Comparison of ENCODE assay signal across 9 cellular contexts in genomic region chr10:86970887-86971145, GRCh38. TPM values are rescaled to one million over a fixed set of nuclear protein-coding genes. Genes with fewer than 3 reads are reported as not detected.
A peak's percentile ranks its signal among the peaks of the same experiment; 100 is the strongest.
DNase-seq lines count a peak whose midpoint lies in the region; ATAC-seq, FAIRE-seq and TF ChIP-seq lines count a peak whose summit lies in the region.
"Had no signal": no experiment of that assay in that cellular context is flagged by ENCODE, and none has a peak within 500 bp of the region (broad histone marks: within the 10 kb centered on the region; RNA-seq: fewer than 3 reads in every experiment).

No MANE protein-coding gene starts in this region.

- ATAC-seq in HG02870 (IDR thresholded peaks at IDR 0.05; ENCODE audit: unreplicated experiment), result no peak

- H3K4me2 ChIP-seq in BLaER1 treated with 17β-estradiol and CSF1 and Interleukin-3, amounts not matched to agents 10 nM and 100 nM, result peak overlapping the region; percentile 72 to 95 (median 86)
- H3K4me2 ChIP-seq in OCI-LY1 (ENCODE audit: low read length) (peak overlapping the region; percentile 86), endothelial cell of umbilical vein (ENCODE audit: insufficient read depth, low read length) (peak overlapping the region; percentile 74)

- FAIRE-seq in endothelial cell of umbilical vein (lab: Jason Lieb, UNC), result no peak

- TF ChIP-seq POLR2A in endothelial cell of umbilical vein (IDR thresholded peaks at IDR 0.05; ENCODE audit: low read depth, low read length), result peak; percentile 68

- intact Hi-C loops in endothelial cell of umbilical vein (cut with micrococcal nuclease), result loop anchor here (2.0 to 5.0 kb wide), 3 partner anchors 14 to 691 kb away; partner anchors contain the start of genes GLUD1, MMRN2 and SHLD2

- BruUV-seq in endothelial cell of umbilical vein (replicated peaks; lab: Mats Ljungman, UMichigan), result TSS peak; percentile 56

- H3K9me2 ChIP-seq in OCI-LY1 (ENCODE audit: low read depth, low read length), result no peaks in the 10 kb centered on the region

- POLR2A ChIA-PET in endothelial cell of umbilical vein (lab: Charles Lee), result no interaction called here

- DNase-seq in endothelial cell of umbilical vein (ENCODE audit: low read depth, low spot score) (no peak), BE2C (no peak), activated gamma-delta T cell treated with Interleukin-2 at 50 U/mL for 16 hours (no peak), NCI-H146 treated with DMSO at 0.1 percent for 48 hours (lab: John Stamatoyannopoulos, UW; ENCODE audit: unreplicated experiment) (no peak)

- no peaks in the 10 kb centered on the region for H3K36me3 ChIP-seq in BLaER1 treated with 17β-estradiol and CSF1 and Interleukin-3, amounts not matched to agents 10 nM and 100 nM
- H3K36me3 ChIP-seq in OCI-LY1 (ENCODE audit: insufficient read depth, low read length) (no peaks in the 10 kb centered on the region), endothelial cell of umbilical vein (ENCODE audit: control insufficient read depth in 2 of 2, extremely low read depth in 1 of 2, insufficient read depth in 2 of 2, low read length in 2 of 2) (no peaks in the 10 kb centered on the region), BE2C (no peaks in the 10 kb centered on the region)

- no peaks in the 10 kb centered on the region for H3F3A ChIP-seq in OCI-LY1 (ENCODE audit: insufficient read depth, low read length)

- no peaks in the 10 kb centered on the region for H3K9me1 ChIP-seq in endothelial cell of umbilical vein (replicated peaks; ENCODE audit: control insufficient read depth, extremely low read depth, insufficient read depth, low read length)

- peaks cover 13% of the 10 kb centered on the region for H3K27me3 Mint-ChIP-seq in nephron (ENCODE audit: low read depth)

- H3K36me3 Mint-ChIP-seq in nephron (ENCODE audit: low read depth), result no peaks in the 10 kb centered on the region

- H4K20me1 ChIP-seq in BLaER1 treated with 17β-estradiol and CSF1 and Interleukin-3, amounts not matched to agents 10 nM and 100 nM, result no peaks in the 10 kb centered on the region
- H4K20me1 ChIP-seq in OCI-LY1 (ENCODE audit: insufficient read depth, low read length) (no peaks in the 10 kb centered on the region), endothelial cell of umbilical vein (replicated peaks; ENCODE audit: control insufficient read depth, extremely low read depth, insufficient read depth, low read length) (no peaks in the 10 kb centered on the region)

- H3K27ac Mint-ChIP-seq in nephron, result peak overlapping the region; percentile 80 to 95 (median 91)

- TF ChIP-seq CTCF in OCI-LY1 (IDR thresholded peaks at IDR 0.05; ENCODE audit: low read length) (no peak), endothelial cell of umbilical vein (IDR thresholded peaks at IDR 0.05; ENCODE audit: extremely low read depth in 1 of 2, insufficient read depth in 1 of 2, low read depth in 1 of 2, low read length in 2 of 2) (no peak), nephron (IDR thresholded peaks at IDR 0.05; ENCODE audit: unreplicated experiment in 3 of 3) (no peak), BE2C (IDR thresholded peaks at IDR 0.05; ENCODE audit: low read depth, low read length) (no peak)

- H3K4me1 Mint-ChIP-seq in nephron, result peaks cover 40% of the 10 kb centered on the region

- CTCF ChIA-PET in endothelial cell of umbilical vein (lab: Charles Lee), result interaction anchor here (0.6 to 6.4 kb wide), 4 partner anchors 10 to 122 kb away, joined by 3 to 110 read pairs (median 14); partner anchors contain the start of genes MMRN2 and SNCG

- peak overlapping the region; percentile 50 to 70 (median 59) for H3K4me3 ChIP-seq in BLaER1 treated with 17β-estradiol and CSF1 and Interleukin-3, amounts not matched to agents 10 nM and 100 nM
- H3K4me3 ChIP-seq in OCI-LY1 (ENCODE audit: low read depth, low read length, poor library complexity, severe bottlenecking) (peak overlapping the region; percentile 75), endothelial cell of umbilical vein (replicated peaks in 1 of 3; ENCODE audit: insufficient read depth in 1 of 3, low read depth in 1 of 3, low read length in 3 of 3) (peak overlapping the region; percentile 26 to 48 (median 47)), BE2C (ENCODE audit: low read depth, low read length) (no peak overlapping the region)

- peaks cover 0 to 8% (median 0%) of the 10 kb centered on the region in 11 experiments; a peak in 2 of 22 replicates for H3K9me3 ChIP-seq in BLaER1 treated with 17β-estradiol and CSF1 and Interleukin-3, amounts not matched to agents 10 nM and 100 nM (replicated peaks in 1 of 11)
- H3K9me3 ChIP-seq in OCI-LY1 (ENCODE audit: low read length) (no peaks in the 10 kb centered on the region), endothelial cell of umbilical vein (replicated peaks; ENCODE audit: control insufficient read depth, insufficient read depth, low read length) (no peaks in the 10 kb centered on the region), BE2C (no peaks in the 10 kb centered on the region)

- dilution Hi-C loops in endothelial cell of umbilical vein (cut with MboI; ENCODE audit: extremely low pct_ligation_motif_present, low sequenced_read_pairs), result no loop called here

- H2AFZ ChIP-seq in OCI-LY1 (ENCODE audit: low read length) (peak overlapping the region; percentile 44; the same call in 1 of the 2 replicates), endothelial cell of umbilical vein (ENCODE audit: low read depth, low read length) (peak overlapping the region; percentile 76)

- peaks cover 17 to 62% (median 36%) of the 10 kb centered on the region in 10 experiments for H3K4me1 ChIP-seq in BLaER1 treated with 17β-estradiol and CSF1 and Interleukin-3, amounts not matched to agents 10 nM and 100 nM
- H3K4me1 ChIP-seq in OCI-LY1 (ENCODE audit: insufficient read depth, low read length, severe bottlenecking) (peaks cover 26% of the 10 kb centered on the region), endothelial cell of umbilical vein (ENCODE audit: control insufficient read depth, extremely low read depth, insufficient read depth, low read length) (peaks cover 54% of the 10 kb centered on the region), BE2C (peaks cover 7% of the 10 kb centered on the region)

- peak overlapping the region; percentile 86 to 94 (median 91) for H3K4me3 Mint-ChIP-seq in nephron

- H3K79me2 ChIP-seq in OCI-LY1 (ENCODE audit: insufficient read depth, low read length) (no peaks in the 10 kb centered on the region), endothelial cell of umbilical vein (ENCODE audit: control insufficient read depth, insufficient read depth, low read length) (no peaks in the 10 kb centered on the region)

- peak overlapping the region; percentile 56 to 95 (median 76) for H3K9ac ChIP-seq in BLaER1 treated with 17β-estradiol and CSF1 and Interleukin-3, amounts not matched to agents 10 nM and 100 nM
- H3K9ac ChIP-seq in OCI-LY1 (ENCODE audit: low read length) (peak overlapping the region; percentile 82), endothelial cell of umbilical vein (replicated peaks; ENCODE audit: extremely low read depth, insufficient read depth, low read length) (peak overlapping the region; percentile 81)

- no peaks in the 10 kb centered on the region for H3K9me3 Mint-ChIP-seq in nephron

- H3K27me3 ChIP-seq in BLaER1 treated with 17β-estradiol and CSF1 and Interleukin-3, amounts not matched to agents 10 nM and 100 nM, result peaks cover 23 to 48% (median 45%) of the 10 kb centered on the region in 11 experiments
- H3K27me3 ChIP-seq in OCI-LY1 (ENCODE audit: insufficient read depth, low read length), result no peaks in the 10 kb centered on the region
- no peaks in the 10 kb centered on the region for H3K27me3 ChIP-seq in endothelial cell of umbilical vein (ENCODE audit: control insufficient read depth in 2 of 2, insufficient read depth in 2 of 2, low read length in 2 of 2)
- no peaks in the 10 kb centered on the region for H3K27me3 ChIP-seq in BE2C

- peak overlapping the region; percentile 51 to 95 (median 71) for H3K27ac ChIP-seq in BLaER1 treated with 17β-estradiol and CSF1 and Interleukin-3, amounts not matched to agents 10 nM and 100 nM
- H3K27ac ChIP-seq in OCI-LY1 (ENCODE audit: low read depth, low read length, poor library complexity, severe bottlenecking), result no peak overlapping the region
- peak overlapping the region; percentile 77 for H3K27ac ChIP-seq in endothelial cell of umbilical vein (ENCODE audit: insufficient read depth, low read depth, low read length)

RNA-seq across cellular contexts. Expression of gene ADIRF, which starts 2.5 kb away (rescaled TPM):
- 2.8 and 4.4 TPM in 2 replicates for total RNA-seq in endothelial cell of umbilical vein
- 3.7 and 10.9 TPM in 2 replicates for polyA plus RNA-seq in endothelial cell of umbilical vein
- polyA plus RNA-seq in endothelial cell of umbilical vein (2011; cell fraction: cytosol; rRNA removed), result 4.3 and 4.6 TPM in 2 replicates
- 1.1 and 2.3 TPM in 2 replicates for polyA plus RNA-seq in endothelial cell of umbilical vein (2011; cell fraction: nucleus; rRNA removed)
- 37.9 and 46.9 TPM in 2 replicates for polyA plus RNA-seq in endothelial cell of umbilical vein (2012)
- 0.92 and 1.7 TPM in 2 replicates for polyA minus RNA-seq in endothelial cell of umbilical vein
- polyA minus RNA-seq in endothelial cell of umbilical vein (2011; cell fraction: cytosol; rRNA and poly(A)+ RNA removed), result not detected
- 1.2 TPM in 1 of 2 replicates, not detected in the other for polyA minus RNA-seq in endothelial cell of umbilical vein (2011; cell fraction: nucleus; rRNA and poly(A)+ RNA removed)
- polyA plus RNA-seq in BE2C (2012; ENCODE audit: insufficient read depth, insufficient read length, low read depth), result not detected
- total RNA-seq: T-helper 2 cell treated with Interferon-gamma antibody and Interleukin-4, amounts not matched to agents 100 ng/mL and 5 ng/mL, for 36 hours had no signal

RNA-seq across cellular contexts. Expression of gene SNCG, which starts 12.4 kb away (rescaled TPM):
- total RNA-seq in endothelial cell of umbilical vein, result 30.5 and 31.4 TPM in 2 replicates
- 50.6 and 60.8 TPM in 2 replicates for polyA plus RNA-seq in endothelial cell of umbilical vein
- polyA plus RNA-seq in endothelial cell of umbilical vein (2011; cell fraction: cytosol; rRNA removed), result 87.4 and 89.6 TPM in 2 replicates
- 43.1 and 43.7 TPM in 2 replicates for polyA plus RNA-seq in endothelial cell of umbilical vein (2011; cell fraction: nucleus; rRNA removed)
- polyA plus RNA-seq in endothelial cell of umbilical vein (2012), result 79.1 and 90.4 TPM in 2 replicates
- 10.3 and 10.6 TPM in 2 replicates for polyA minus RNA-seq in endothelial cell of umbilical vein
- 3.9 TPM for polyA minus RNA-seq in endothelial cell of umbilical vein (2011; cell fraction: cytosol; rRNA and poly(A)+ RNA removed)
- 3.9 and 7.0 TPM in 2 replicates for polyA minus RNA-seq in endothelial cell of umbilical vein (2011; cell fraction: nucleus; rRNA and poly(A)+ RNA removed)
- 9.6 TPM for polyA plus RNA-seq in BE2C (2012; ENCODE audit: insufficient read depth, insufficient read length, low read depth)
- total RNA-seq: T-helper 2 cell treated with Interferon-gamma antibody and Interleukin-4, amounts not matched to agents 100 ng/mL and 5 ng/mL, for 36 hours had no signal

RNA-seq across cellular contexts. Expression of gene MMRN2, which starts 13.4 kb away (rescaled TPM):
- total RNA-seq in endothelial cell of umbilical vein, result 169 TPM in 2 replicates
- 143 and 154 TPM in 2 replicates for polyA plus RNA-seq in endothelial cell of umbilical vein
- 139 and 140 TPM in 2 replicates for polyA plus RNA-seq in endothelial cell of umbilical vein (2011; cell fraction: cytosol; rRNA removed)
- polyA plus RNA-seq in endothelial cell of umbilical vein (2011; cell fraction: nucleus; rRNA removed), result 125 and 134 TPM in 2 replicates
- 160 and 182 TPM in 2 replicates for polyA plus RNA-seq in endothelial cell of umbilical vein (2012)
- 212 and 222 TPM in 2 replicates for polyA minus RNA-seq in endothelial cell of umbilical vein
- polyA minus RNA-seq in endothelial cell of umbilical vein (2011; cell fraction: cytosol; rRNA and poly(A)+ RNA removed), result not detected
- polyA minus RNA-seq in endothelial cell of umbilical vein (2011; cell fraction: nucleus; rRNA and poly(A)+ RNA removed), result 64.9 and 76.6 TPM in 2 replicates
- polyA plus RNA-seq in BE2C (2012; ENCODE audit: insufficient read depth, insufficient read length, low read depth), result not detected
- total RNA-seq: T-helper 2 cell treated with Interferon-gamma antibody and Interleukin-4, amounts not matched to agents 100 ng/mL and 5 ng/mL, for 36 hours had no signal

RNA-seq across cellular contexts. Expression of gene FAM25A, which starts 49.3 kb away (rescaled TPM):
- not detected in 2 replicates for total RNA-seq in endothelial cell of umbilical vein
- polyA plus RNA-seq in endothelial cell of umbilical vein, result not detected in 2 replicates
- polyA plus RNA-seq in endothelial cell of umbilical vein (2011; cell fraction: cytosol; rRNA removed), result not detected in 2 replicates
- polyA plus RNA-seq in endothelial cell of umbilical vein (2011; cell fraction: nucleus; rRNA removed), result not detected in 2 replicates
- not detected in 2 replicates for polyA plus RNA-seq in endothelial cell of umbilical vein (2012)
- polyA minus RNA-seq in endothelial cell of umbilical vein, result not detected in 2 replicates
- not detected for polyA minus RNA-seq in endothelial cell of umbilical vein (2011; cell fraction: cytosol; rRNA and poly(A)+ RNA removed)
- polyA minus RNA-seq in endothelial cell of umbilical vein (2011; cell fraction: nucleus; rRNA and poly(A)+ RNA removed), result not detected in 2 replicates
- not detected for polyA plus RNA-seq in BE2C (2012; ENCODE audit: insufficient read depth, insufficient read length, low read depth)
- total RNA-seq: T-helper 2 cell treated with Interferon-gamma antibody and Interleukin-4, amounts not matched to agents 100 ng/mL and 5 ng/mL, for 36 hours had no signal
